In the genomic region with DNA sequence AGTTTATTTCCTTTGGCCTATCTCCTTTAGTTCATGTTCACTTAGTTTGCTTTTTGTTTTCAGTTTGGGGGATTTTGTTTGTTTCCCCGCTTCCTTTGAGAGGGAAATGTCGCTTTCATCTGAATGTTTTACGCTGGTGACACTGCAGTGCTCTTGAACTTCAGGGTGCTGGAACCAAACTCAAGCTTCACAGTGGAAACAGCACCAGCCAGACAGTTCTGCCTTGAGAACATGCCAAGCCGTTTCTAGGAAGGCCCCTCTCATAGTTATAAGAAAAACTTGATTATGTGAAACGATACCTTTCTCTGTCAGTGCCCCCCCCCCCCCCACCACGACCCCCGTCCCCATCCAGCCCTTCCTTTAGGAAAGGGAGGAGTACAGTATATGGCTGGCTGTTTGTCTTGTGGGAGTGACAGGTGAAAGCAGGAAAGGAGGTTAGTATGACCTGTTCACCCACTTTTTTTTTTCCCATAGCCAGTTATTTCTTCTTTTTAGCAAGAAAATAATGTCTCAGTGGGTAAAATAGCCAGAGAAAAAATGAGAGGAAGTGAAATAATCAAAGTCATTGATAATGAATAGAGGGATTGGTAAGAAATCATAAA, we compare ENCODE assay signal across 1 cellular context.
TF ChIP-seq lines count a peak whose summit lies in the region.

No MANE protein-coding gene starts in this region.

TF ChIP-seq in GM23338, 12 proteins besides CTCF, POLR2A, EP300 and RAD21:
- TF ChIP-seq ZNF462 (CRISPR knock-in tag; IDR thresholded peaks at IDR 0.05) (no peak), REST (IDR thresholded peaks at IDR 0.05; ENCODE audit: unreplicated experiment) (no peak)
